Comparison of ENCODE assay signal across 8 cellular contexts in the genomic region with DNA sequence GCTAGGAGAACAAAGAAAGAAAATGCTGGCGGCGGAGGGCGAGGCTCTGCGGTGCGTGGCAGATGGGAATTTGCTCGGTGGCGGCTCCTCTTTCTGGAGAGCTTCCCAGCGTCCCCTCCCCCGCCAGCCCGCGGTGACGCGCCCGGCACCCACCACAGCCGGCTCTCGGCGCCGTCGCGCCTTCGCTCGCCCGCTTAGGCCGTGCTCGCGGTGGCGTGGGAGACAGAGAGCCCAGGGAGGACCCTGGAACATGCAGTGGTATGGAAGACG. TPM values are rescaled to one million over a fixed set of nuclear protein-coding genes. Genes with fewer than 3 reads are reported as not detected.
DNase-seq lines count a peak whose midpoint lies in the region; TF ChIP-seq lines count a peak whose summit lies in the region.

No MANE protein-coding gene starts in this region.

- H2AK5ac ChIP-seq in trophoblast cell (ENCODE audit: low read length) = peak overlapping the region; percentile 72

- H3K4me3 ChIP-seq in GM06990 (replicated peaks; ENCODE audit: low read depth, low read length) (peak overlapping the region; percentile 91), HFF-Myc (replicated peaks; ENCODE audit: low read depth, low read length) (peak overlapping the region; percentile 78), right atrium auricular region (peak overlapping the region; percentile 81 to 90), trophoblast cell (ENCODE audit: low read depth, low read length) (peak overlapping the region; percentile 87)

- H3K36me3 ChIP-seq in GM06990 (ENCODE audit: control insufficient read depth, insufficient read depth, low read length) (no peaks in the 10 kb centered on the region), right atrium auricular region (no peaks in the 10 kb centered on the region), trophoblast cell (ENCODE audit: control insufficient read depth in 1 of 2, insufficient read depth in 2 of 2, low read length in 2 of 2) (no peaks in the 10 kb centered on the region)

- peak overlapping the region; percentile 100 for H4K12ac ChIP-seq in trophoblast cell (ENCODE audit: low read depth, low read length)

- no CpG with 5 or more reads among the region's 28 CpGs for WGBS in trophoblast cell (ENCODE audit: extremely low coverage, insufficient coverage, insufficient read length)

- peak overlapping the region; percentile 92 for H3K14ac ChIP-seq in trophoblast cell (ENCODE audit: low read length)

- H3K4ac ChIP-seq in trophoblast cell (ENCODE audit: low read depth, low read length) = peak overlapping the region; percentile 95

- TF ChIP-seq CTCF in GM06990 (IDR thresholded peaks at IDR 0.05; ENCODE audit: insufficient read depth, low read length, poor library complexity, severe bottlenecking) = no peak
- no peak for TF ChIP-seq CTCF in HFF-Myc (IDR thresholded peaks at IDR 0.05; ENCODE audit: low read depth, low read length, missing control alignments)
- TF ChIP-seq CTCF in right atrium auricular region (IDR thresholded peaks at IDR 0.05) = no peak

- H2AFZ ChIP-seq in trophoblast cell (ENCODE audit: insufficient read depth, low read length, poor library complexity) = peak overlapping the region; percentile 97

- H3K23ac ChIP-seq in trophoblast cell (ENCODE audit: low read length) = no peak overlapping the region

- peaks cover 10% of the 10 kb centered on the region for H3K79me1 ChIP-seq in trophoblast cell (ENCODE audit: low read length)

- H3K79me2 ChIP-seq in trophoblast cell (ENCODE audit: control insufficient read depth, insufficient read depth, low read length, poor library complexity) = peaks cover 10% of the 10 kb centered on the region

- peak overlapping the region; percentile 92 for H3K9ac ChIP-seq in trophoblast cell (ENCODE audit: low read length)

- H3K9me3 ChIP-seq in right atrium auricular region (no peaks in the 10 kb centered on the region), trophoblast cell (ENCODE audit: insufficient read depth, low read depth, low read length) (no peaks in the 10 kb centered on the region)

- peak overlapping the region; percentile 99 for H4K8ac ChIP-seq in trophoblast cell (ENCODE audit: low read depth, low read length)

- H3K18ac ChIP-seq in trophoblast cell (ENCODE audit: low read length) = peak overlapping the region; percentile 91

- peaks cover 0 to 25% of the 10 kb centered on the region in 2 donors for H3K4me1 ChIP-seq in right atrium auricular region
- H3K4me1 ChIP-seq in trophoblast cell (ENCODE audit: control insufficient read depth in 1 of 2, insufficient read depth in 2 of 2, low read length in 2 of 2) = peaks cover 3 to 4% of the 10 kb centered on the region in 2 experiments

- H3K27me3 ChIP-seq in GM06990 (replicated peaks; ENCODE audit: control insufficient read depth, insufficient read depth, low read length) (no peaks in the 10 kb centered on the region), right atrium auricular region (no peaks in the 10 kb centered on the region), trophoblast cell (ENCODE audit: insufficient read depth, low read length) (no peaks in the 10 kb centered on the region)

- peak overlapping the region; percentile 93 for H2BK120ac ChIP-seq in trophoblast cell (ENCODE audit: insufficient read depth, low read length, poor library complexity)

- H2BK5ac ChIP-seq in trophoblast cell (ENCODE audit: low read depth, low read length, poor library complexity) = peak overlapping the region; percentile 74

- peak overlapping the region; percentile 94 for H3K27ac ChIP-seq in angular gyrus (ENCODE audit: low read depth, low read length)
- peak overlapping the region; percentile 96 to 99 for H3K27ac ChIP-seq in right atrium auricular region
- peak overlapping the region; percentile 51 for H3K27ac ChIP-seq in trophoblast cell (ENCODE audit: low read depth, low read length)

- peak overlapping the region; percentile 95 for H4K91ac ChIP-seq in trophoblast cell (ENCODE audit: low read depth, low read length)

- peak overlapping the region; percentile 97 for H3K4me2 ChIP-seq in trophoblast cell (ENCODE audit: low read length)

- no peak for DNase-seq in GM06990 (ENCODE audit: extremely low read depth, insufficient read length)
- no peak for DNase-seq in HFF-Myc (ENCODE audit: extremely low read depth, low read depth)
- peak; percentile 12 for DNase-seq in NCI-H446 treated with DMSO at 0.1 percent for 48 hours (lab: John Stamatoyannopoulos, UW)
- DNase-seq in right atrium auricular region (ENCODE audit: low spot score) = peak; percentile 59
- peak in 1 of 2 donors; percentile 42 for DNase-seq in trophoblast cell
- DNase-seq in NK-92 treated with Interleukin-12 subunit alpha and Interleukin-12 subunit beta, amount 100 ng/mL, for 24 hours (lab: John Stamatoyannopoulos, UW) = no peak
- no peak for DNase-seq in SKM-1 (lab: John Stamatoyannopoulos, UW; ENCODE audit: unreplicated experiment)

- no peak overlapping the region for H2BK12ac ChIP-seq in trophoblast cell (ENCODE audit: low read length)

RNA-seq across cellular contexts. Expression of a gene that starts 0.6 kb away (rescaled TPM):
- total RNA-seq in right atrium auricular region = 10 to 100 TPM; 10.0 to 14.9 TPM
- 7.8 and 7.9 TPM in 2 replicates for polyA plus RNA-seq in trophoblast cell (2013)

Comparison
In these comparisons a context has a peak if more than half of its experiments do, and no peak if none do; other contexts are left out.
1. DNase-seq: peak in NCI-H446 treated with DMSO at 0.1 percent for 48 hours (single experiment) and right atrium auricular region (single experiment); none in GM06990 (single experiment), HFF-Myc (single experiment), NK-92 treated with Interleukin-12 subunit alpha and Interleukin-12 subunit beta, amount 100 ng/mL, for 24 hours (single experiment) and SKM-1 (single experiment).
2. Peak in every context shown above with its lines, with median percentiles within 50 percentile points of each other: H3K4me3 ChIP-seq and H3K27ac ChIP-seq.